8 cellular contexts compared by ENCODE assay signal in the genomic region with DNA sequence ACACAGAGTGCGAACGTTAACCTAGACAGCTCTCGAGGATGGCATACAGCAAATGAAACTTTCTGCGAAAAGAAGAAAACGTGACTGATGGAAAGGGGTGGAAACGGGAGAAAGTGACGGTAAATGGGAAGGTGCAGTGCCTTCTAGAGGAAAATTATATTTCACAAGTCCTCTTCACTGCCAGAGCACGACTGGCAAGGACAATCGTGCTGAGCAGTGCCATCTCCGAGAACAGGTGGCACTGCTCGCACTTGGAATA. TPM values are rescaled to one million over a fixed set of nuclear protein-coding genes. Genes with fewer than 3 reads are reported as not detected.
DNase-seq lines count a peak whose midpoint lies in the region; ATAC-seq and TF ChIP-seq lines count a peak whose summit lies in the region.

No MANE protein-coding gene starts in this region.

- no peaks in the 10 kb centered on the region for H3K9me2 ChIP-seq in OCI-LY7 (ENCODE audit: insufficient read depth, low read length)

- H3K79me2 ChIP-seq in OCI-LY7 (ENCODE audit: insufficient read depth, low read depth, low read length) = 0 out of 2 replicates have a peak, but pooled peaks cover 8% of the 10 kb centered on the region

- ATAC-seq in gastrocnemius medialis (no peak), GM19467 (IDR thresholded peaks at IDR 0.05; ENCODE audit: unreplicated experiment) (no peak)

- CTCF ChIA-PET in OCI-LY7 (lab: Charles Lee; ENCODE audit: unreplicated experiment) = no interaction called here

- intact Hi-C loops in OCI-LY7 (cut with micrococcal nuclease; ENCODE audit: unreplicated experiment) (loop anchor here (10.0 kb wide), 1 partner anchor 349 kb away; no protein-coding TSS in a partner anchor), gastrocnemius medialis (cut with DNase I; ENCODE audit: low total_unique reads) (loop anchor here (10.0 kb wide), 3 partner anchors 359 to 1349 kb away; a partner anchor contains a TSS)

- POLR2A ChIA-PET in OCI-LY7 (lab: Charles Lee) = interaction anchor here (0.6 to 1.9 kb wide), 4 partner anchors 36 to 135 kb away, joined by 3 to 7 read pairs (median 4); no protein-coding TSS in a partner anchor

- H3K4me2 ChIP-seq in OCI-LY7 (ENCODE audit: low read length) = peak overlapping the region; percentile 96

- DNase-seq in OCI-LY7 (ENCODE audit: low spot score) = peak; percentile 19
- peak; percentile 30 for DNase-seq in fibroblast of the aortic adventitia (ENCODE audit: low read depth)
- no peak for DNase-seq in gastrocnemius medialis
- DNase-seq in GDM1 (lab: John Stamatoyannopoulos, UW) = no peak
- DNase-seq in Ammon's horn (ENCODE audit: low spot score) = no peak
- DNase-seq in NCI-H510A treated with DMSO at 0.1 percent for 48 hours (lab: John Stamatoyannopoulos, UW) = no peak

- H3K9me3 ChIP-seq in ES-I3 (ENCODE audit: control insufficient read depth, insufficient read depth, low read length) (no peaks in the 10 kb centered on the region), OCI-LY7 (ENCODE audit: low read length) (no peaks in the 10 kb centered on the region), gastrocnemius medialis (no peaks in the 10 kb centered on the region)

- H3K36me3 ChIP-seq in ES-I3 (ENCODE audit: insufficient read depth, low read length) (no peaks in the 10 kb centered on the region; the same call in 1 of the 2 replicates), OCI-LY7 (ENCODE audit: insufficient read depth, low read length) (peaks cover 14% of the 10 kb centered on the region), gastrocnemius medialis (peaks cover 0 to 12% of the 10 kb centered on the region in 2 donors)

- in situ Hi-C loops in gastrocnemius medialis (cut with MboI; ENCODE audit: low sequenced_read_pairs in 4 of 4) = loop anchor here in 3 of 4 donors (10.0 to 25.0 kb wide), 3 partner anchors 126 to 674 kb away; a partner anchor contains a TSS

- H3K27me3 ChIP-seq in gastrocnemius medialis = no peaks in the 10 kb centered on the region

- TF ChIP-seq CTCF in OCI-LY7 (conservative IDR thresholded peaks at IDR 0.05; ENCODE audit: low read length) = 0 out of 2 replicates have a peak, but pooled peaks have one; percentile 22
- TF ChIP-seq CTCF in fibroblast of the aortic adventitia (IDR thresholded peaks at IDR 0.05; ENCODE audit: insufficient read depth, low read length) = no peak
- no peak for TF ChIP-seq CTCF in gastrocnemius medialis (IDR thresholded peaks at IDR 0.05 in 4 of 5, conservative IDR thresholded peaks at IDR 0.05 in 1 of 5)

- no peaks in the 10 kb centered on the region for H3K4me1 ChIP-seq in ES-I3 (ENCODE audit: insufficient read depth, low read length)
- H3K4me1 ChIP-seq in OCI-LY7 (ENCODE audit: insufficient read depth, low read length, poor library complexity, severe bottlenecking) = peaks cover 18% of the 10 kb centered on the region
- H3K4me1 ChIP-seq in gastrocnemius medialis = peaks cover 13 to 25% of the 10 kb centered on the region in 2 donors

- H2AFZ ChIP-seq in OCI-LY7 (ENCODE audit: low read length) = peak overlapping the region; percentile 76; the same call in 1 of the 2 replicates

- TF ChIP-seq POLR2A in gastrocnemius medialis (IDR thresholded peaks at IDR 0.05) = no peak

- H3K9ac ChIP-seq in ES-I3 (ENCODE audit: low read depth, low read length) = peak overlapping the region; percentile 69

- H3K27ac ChIP-seq in OCI-LY7 (ENCODE audit: low read depth, low read length, poor library complexity, severe bottlenecking) = no peak overlapping the region
- peak overlapping the region; percentile 89 to 98 (median 95) for H3K27ac ChIP-seq in gastrocnemius medialis

- BruUV-seq in OCI-LY7 (replicated peaks; lab: Mats Ljungman, UMichigan) = no TSS peak

- H4K20me1 ChIP-seq in OCI-LY7 (ENCODE audit: insufficient read depth, low read length) = no peaks in the 10 kb centered on the region; the same call in 1 of the 2 replicates

- peak overlapping the region; percentile 85 for H3K4me3 ChIP-seq in OCI-LY7 (ENCODE audit: low read depth, low read length, poor library complexity, severe bottlenecking)
- H3K4me3 ChIP-seq in fibroblast of the aortic adventitia (ENCODE audit: low read depth, low read length) = peak overlapping the region; percentile 95
- H3K4me3 ChIP-seq in gastrocnemius medialis = peak overlapping the region; percentile 82 to 98 (median 90)

RNA-seq across cellular contexts. Expression of a gene that starts 0.4 kb away (rescaled TPM):
- 17.2 and 23.1 TPM in 2 replicates for total RNA-seq in OCI-LY7 (2014; rRNA removed; shearing (Covaris generic))
- total RNA-seq in OCI-LY7 (2022) = 23.0 and 24.8 TPM in 2 replicates
- total RNA-seq in fibroblast of the aortic adventitia (ENCODE audit: low replicate concordance) = 116 and 122 TPM in 2 replicates
- total RNA-seq in gastrocnemius medialis = 10 to 100 TPM; 23.0 to 36.9 (median 28.6) TPM

Comparison
In these comparisons a context has a peak if more than half of its experiments do, and no peak if none do; other contexts are left out.
1. DNase-seq: peak in OCI-LY7 (single experiment) and fibroblast of the aortic adventitia (single experiment); none in gastrocnemius medialis (0 of 2), GDM1 (single experiment), Ammon's horn (single experiment) and NCI-H510A treated with DMSO at 0.1 percent for 48 hours (single experiment).
2. Peak in every context shown above with its lines, with median percentiles within 50 percentile points of each other: H3K4me3 ChIP-seq.